ENCODE assay signal across 1 cellular context in the genomic region with DNA sequence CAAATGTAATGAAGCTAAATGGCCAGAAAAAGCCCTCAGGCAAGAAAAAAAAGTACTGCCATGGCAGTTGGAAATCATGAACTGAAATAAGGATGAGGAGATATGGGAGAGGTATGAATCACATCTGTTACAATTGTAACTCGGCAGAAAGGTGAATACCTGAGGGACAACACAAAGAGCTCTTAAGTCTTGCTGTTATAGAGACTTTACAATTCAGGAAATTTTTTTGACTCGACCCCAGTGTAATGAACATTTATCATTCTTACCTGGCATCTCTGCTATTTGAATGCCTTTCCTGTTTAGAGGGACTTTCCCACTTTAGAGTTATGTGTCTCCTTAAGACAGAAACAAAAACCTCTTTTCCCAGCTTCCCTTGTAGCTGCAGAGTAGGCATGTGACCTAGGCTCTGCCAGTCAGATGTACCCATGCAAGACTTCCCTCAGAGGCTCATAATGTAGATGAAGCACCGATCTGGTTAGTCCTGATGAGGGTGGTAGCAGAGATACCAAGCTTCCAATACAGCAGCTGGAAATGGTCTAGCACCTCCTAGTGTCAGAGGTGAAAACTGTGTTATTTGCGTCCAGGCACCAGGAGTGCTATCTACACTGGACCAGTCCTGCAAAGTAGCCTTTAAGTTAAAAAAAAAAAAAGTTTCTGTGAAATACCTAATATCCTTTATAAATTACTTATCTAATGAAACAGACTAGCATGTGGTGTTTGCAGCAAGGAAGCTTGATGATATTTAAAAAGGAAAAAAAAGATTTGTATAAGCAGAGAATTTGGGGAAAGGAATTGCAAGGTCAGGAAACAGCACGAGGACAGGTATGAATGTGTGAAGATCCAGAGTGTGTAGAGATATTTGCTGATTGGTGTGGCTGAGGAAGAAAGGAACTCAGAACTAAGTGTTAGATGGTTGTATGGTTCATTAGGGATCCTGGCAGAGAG.
TF ChIP-seq lines count a peak whose summit lies in the region.

No MANE protein-coding gene starts in this region.

TF ChIP-seq in SK-N-SH, 30 proteins besides CTCF, POLR2A, EP300 and RAD21 (continued from another document):
- TF ChIP-seq, protein P1, sequence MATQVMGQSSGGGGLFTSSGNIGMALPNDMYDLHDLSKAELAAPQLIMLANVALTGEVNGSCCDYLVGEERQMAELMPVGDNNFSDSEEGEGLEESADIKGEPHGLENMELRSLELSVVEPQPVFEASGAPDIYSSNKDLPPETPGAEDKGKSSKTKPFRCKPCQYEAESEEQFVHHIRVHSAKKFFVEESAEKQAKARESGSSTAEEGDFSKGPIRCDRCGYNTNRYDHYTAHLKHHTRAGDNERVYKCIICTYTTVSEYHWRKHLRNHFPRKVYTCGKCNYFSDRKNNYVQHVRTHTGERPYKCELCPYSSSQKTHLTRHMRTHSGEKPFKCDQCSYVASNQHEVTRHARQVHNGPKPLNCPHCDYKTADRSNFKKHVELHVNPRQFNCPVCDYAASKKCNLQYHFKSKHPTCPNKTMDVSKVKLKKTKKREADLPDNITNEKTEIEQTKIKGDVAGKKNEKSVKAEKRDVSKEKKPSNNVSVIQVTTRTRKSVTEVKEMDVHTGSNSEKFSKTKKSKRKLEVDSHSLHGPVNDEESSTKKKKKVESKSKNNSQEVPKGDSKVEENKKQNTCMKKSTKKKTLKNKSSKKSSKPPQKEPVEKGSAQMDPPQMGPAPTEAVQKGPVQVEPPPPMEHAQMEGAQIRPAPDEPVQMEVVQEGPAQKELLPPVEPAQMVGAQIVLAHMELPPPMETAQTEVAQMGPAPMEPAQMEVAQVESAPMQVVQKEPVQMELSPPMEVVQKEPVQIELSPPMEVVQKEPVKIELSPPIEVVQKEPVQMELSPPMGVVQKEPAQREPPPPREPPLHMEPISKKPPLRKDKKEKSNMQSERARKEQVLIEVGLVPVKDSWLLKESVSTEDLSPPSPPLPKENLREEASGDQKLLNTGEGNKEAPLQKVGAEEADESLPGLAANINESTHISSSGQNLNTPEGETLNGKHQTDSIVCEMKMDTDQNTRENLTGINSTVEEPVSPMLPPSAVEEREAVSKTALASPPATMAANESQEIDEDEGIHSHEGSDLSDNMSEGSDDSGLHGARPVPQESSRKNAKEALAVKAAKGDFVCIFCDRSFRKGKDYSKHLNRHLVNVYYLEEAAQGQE (IDR thresholded peaks at IDR 0.05; ENCODE audit: low read depth, low read length) = no peak
- TF ChIP-seq MEF2A (IDR thresholded peaks at IDR 0.05; ENCODE audit: borderline replicate concordance, low read depth) = no peak
- TF ChIP-seq, protein P2, sequence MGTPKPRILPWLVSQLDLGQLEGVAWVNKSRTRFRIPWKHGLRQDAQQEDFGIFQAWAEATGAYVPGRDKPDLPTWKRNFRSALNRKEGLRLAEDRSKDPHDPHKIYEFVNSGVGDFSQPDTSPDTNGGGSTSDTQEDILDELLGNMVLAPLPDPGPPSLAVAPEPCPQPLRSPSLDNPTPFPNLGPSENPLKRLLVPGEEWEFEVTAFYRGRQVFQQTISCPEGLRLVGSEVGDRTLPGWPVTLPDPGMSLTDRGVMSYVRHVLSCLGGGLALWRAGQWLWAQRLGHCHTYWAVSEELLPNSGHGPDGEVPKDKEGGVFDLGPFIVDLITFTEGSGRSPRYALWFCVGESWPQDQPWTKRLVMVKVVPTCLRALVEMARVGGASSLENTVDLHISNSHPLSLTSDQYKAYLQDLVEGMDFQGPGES (IDR thresholded peaks at IDR 0.05; ENCODE audit: low read depth, low read length) = no peak
